Comparison of ENCODE assay signal across 10 cellular contexts in the genomic region with DNA sequence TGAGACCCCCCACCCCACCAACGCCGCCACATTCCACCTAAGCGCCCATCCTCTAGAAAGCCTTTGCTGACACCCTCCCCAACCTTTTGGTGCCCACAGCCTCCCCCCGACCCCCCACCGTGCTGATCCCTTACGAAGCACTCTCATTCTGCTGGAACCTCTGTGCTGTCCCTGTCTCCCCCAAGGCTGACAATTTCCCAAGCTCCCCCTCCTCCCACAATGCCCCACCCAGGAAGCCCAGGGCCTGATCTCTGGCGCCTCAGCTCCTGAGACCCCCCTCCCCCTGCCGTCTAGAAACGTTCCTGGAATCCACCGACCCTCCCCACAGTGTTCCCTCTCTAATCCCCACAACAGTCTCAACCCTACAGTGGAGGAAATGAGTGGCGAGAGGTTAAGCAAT. TPM values are rescaled to one million over a fixed set of nuclear protein-coding genes. Genes with fewer than 3 reads are reported as not detected.
A peak's percentile ranks its signal among the peaks of the same experiment; 100 is the strongest.
DNase-seq lines count a peak whose midpoint lies in the region; ATAC-seq, FAIRE-seq and TF ChIP-seq lines count a peak whose summit lies in the region.
"Had no signal": no experiment of that assay in that cellular context is flagged by ENCODE, and none has a peak within 500 bp of the region (broad histone marks: within the 10 kb centered on the region; RNA-seq: fewer than 3 reads in every experiment).

No MANE protein-coding gene starts in this region.

- H3K4me1 Mint-ChIP-seq in activated CD4-positive, alpha-beta memory T cell treated with anti-CD3 and anti-CD28 coated beads for 36 hours (ENCODE audit: low read depth): peaks cover 5% of the 10 kb centered on the region

- TF ChIP-seq CTCF in HEK293 (tag by site-specific recombination; IDR thresholded peaks at IDR 0.05) (no peak), foreskin keratinocyte (conservative IDR thresholded peaks at IDR 0.05) (no peak)

- intact Hi-C loops in activated CD4-positive, alpha-beta memory T cell treated with anti-CD3 and anti-CD28 coated beads for 36 hours (cut with micrococcal nuclease): loop anchor here (5.0 kb wide), 1 partner anchor 62 kb away; no protein-coding TSS in a partner anchor

- H3K9me3 ChIP-seq in HEK293 (ENCODE audit: control insufficient read depth, insufficient read depth, low read depth, low read length): no peaks in the 10 kb centered on the region
- H3K9me3 ChIP-seq in iPS-20b (ENCODE audit: insufficient read depth, low read depth, low read length): peaks cover 13% of the 10 kb centered on the region

- no peaks in the 10 kb centered on the region for H3K36me3 ChIP-seq in HEK293 (ENCODE audit: control insufficient read depth in 2 of 2, insufficient read depth in 1 of 2, low read length in 2 of 2)
- H3K36me3 ChIP-seq in iPS-20b (ENCODE audit: insufficient read depth, low read depth, low read length): no peaks in the 10 kb centered on the region

- ATAC-seq in foreskin keratinocyte: no peak

- DNase-seq in activated CD4-positive, alpha-beta memory T cell treated with anti-CD3 and anti-CD28 coated beads for 36 hours: peak; percentile 7
- DNase-seq in frontal cortex (ENCODE audit: low spot score in 2 of 2) (no peak), foreskin keratinocyte (no peak), HT-29 (ENCODE audit: low spot score) (no peak)
- no peak for DNase-seq in activated CD8-positive, alpha-beta memory T cell treated with anti-CD3 and anti-CD28 coated beads, Interleukin-2, amount 50 U/mL, for 48 hours

- H3K4me1 ChIP-seq in HEK293 (ENCODE audit: control insufficient read depth, insufficient read depth, low read length): no peaks in the 10 kb centered on the region
- H3K4me1 ChIP-seq in iPS-20b (ENCODE audit: insufficient read depth, low read length): peaks cover 5% of the 10 kb centered on the region; the same call in 1 of the 2 replicates
- H3K4me1 ChIP-seq in foreskin keratinocyte: no peaks in the 10 kb centered on the region

- CTCF ChIA-PET in HEK293 (lab: Yijun Ruan, JAX): interaction anchor here (0.5 to 1.9 kb wide), 8 partner anchors 9 to 153 kb away, joined by 3 to 6 read pairs (median 4); no protein-coding TSS in a partner anchor
- CTCF ChIA-PET in activated CD4-positive, alpha-beta memory T cell treated with anti-CD3 and anti-CD28 coated beads for 36 hours (lab: Charles Lee): interaction anchor here (0.9 to 1.7 kb wide), 3 partner anchors 68 to 532 kb away, joined by 3 to 9 read pairs (median 5); no protein-coding TSS in a partner anchor

- POLR2A ChIA-PET in HEK293 (lab: Yijun Ruan, JAX): interaction anchor here (1.3 kb wide), 1 partner anchor 20 kb away, joined by 3 read pairs; no protein-coding TSS in a partner anchor
- POLR2A ChIA-PET in activated CD4-positive, alpha-beta memory T cell treated with anti-CD3 and anti-CD28 coated beads for 36 hours (lab: Charles Lee): interaction anchor here (1.5 kb wide), 1 partner anchor 152 kb away, joined by 3 read pairs; the partner anchor contains the start of gene ALS2CL

- H3K4me3 ChIP-seq in HEK293 (ENCODE audit: low read depth, low read length) (peak overlapping the region; percentile 48), iPS-20b (ENCODE audit: low read length) (peak overlapping the region; percentile 71), skin epidermis (peak overlapping the region in 3 of 7 experiments; percentile 31 to 55 (median 46))
- H3K4me3 ChIP-seq: mucosa of descending colon had no signal

- H3K27ac ChIP-seq in HEK293 (ENCODE audit: extremely low read depth, low read depth, low read length): no peak overlapping the region
- H3K27ac ChIP-seq in iPS-20b (ENCODE audit: low read length): no peak overlapping the region
- H3K27ac ChIP-seq in skin epidermis: peak overlapping the region in 17 of 21 experiments; percentile 73 to 87 (median 78)
- no peak overlapping the region for H3K27ac ChIP-seq in foreskin keratinocyte

- H3K4me3 Mint-ChIP-seq in activated CD4-positive, alpha-beta memory T cell treated with anti-CD3 and anti-CD28 coated beads for 36 hours: peak overlapping the region; percentile 65

- peaks cover 1% of the 10 kb centered on the region for H3K27me3 Mint-ChIP-seq in activated CD4-positive, alpha-beta memory T cell treated with anti-CD3 and anti-CD28 coated beads for 36 hours

- H3K27me3 ChIP-seq in iPS-20b (ENCODE audit: insufficient read depth, low read length): peaks cover 13% of the 10 kb centered on the region; the same call in 1 of the 2 replicates
- H3K27me3 ChIP-seq in foreskin keratinocyte: peaks cover 9% of the 10 kb centered on the region

- H3K9me3 Mint-ChIP-seq in activated CD4-positive, alpha-beta memory T cell treated with anti-CD3 and anti-CD28 coated beads for 36 hours: peaks cover 28% of the 10 kb centered on the region

- H3K36me3 Mint-ChIP-seq in activated CD4-positive, alpha-beta memory T cell treated with anti-CD3 and anti-CD28 coated beads for 36 hours: peaks cover 5% of the 10 kb centered on the region

- no peak for FAIRE-seq in frontal cortex (lab: Jason Lieb, UNC)
- FAIRE-seq: colon had no signal

- no peak overlapping the region for H3K27ac Mint-ChIP-seq in activated CD4-positive, alpha-beta memory T cell treated with anti-CD3 and anti-CD28 coated beads for 36 hours

- peak overlapping the region; percentile 80; the same call in 1 of the 2 replicates for H3K9ac ChIP-seq in iPS-20b (ENCODE audit: low read depth, low read length)

TF ChIP-seq in HEK293, 187 proteins besides CTCF, POLR2A, EP300 and RAD21:
- no peak for TF ChIP-seq ZNF518A (tag by site-specific recombination; conservative IDR thresholded peaks at IDR 0.05; ENCODE audit: low read depth)
- TF ChIP-seq ZNF274 (IDR thresholded peaks at IDR 0.05; ENCODE audit: low read length): no peak
- no peak for TF ChIP-seq ZNF274 (tag by site-specific recombination; IDR thresholded peaks at IDR 0.05; ENCODE audit: borderline replicate concordance)
- TF ChIP-seq ZFP37 (tag by site-specific recombination; IDR thresholded peaks at IDR 0.05): no peak
- TF ChIP-seq ZNF571 (tag by site-specific recombination; IDR thresholded peaks at IDR 0.05): no peak
- no peak for TF ChIP-seq ZNF394 (tag by site-specific recombination; IDR thresholded peaks at IDR 0.05; ENCODE audit: borderline replicate concordance)

RNA-seq across cellular contexts. Expression of gene MYL3, which starts 18.4 kb away (rescaled TPM):
- not detected for total RNA-seq in activated CD4-positive, alpha-beta memory T cell treated with anti-CD3 and anti-CD28 coated beads for 36 hours
- total RNA-seq in frontal cortex: not detected
- total RNA-seq in foreskin keratinocyte: not detected in 2 replicates
- not detected in 2 replicates for polyA plus RNA-seq in foreskin keratinocyte
- total RNA-seq in HT-29 (2014; rRNA removed; shearing (Covaris generic)): not detected in 2 replicates

RNA-seq across cellular contexts. Expression of gene PTH1R, which starts 32.7 kb away (rescaled TPM):
- not detected for total RNA-seq in activated CD4-positive, alpha-beta memory T cell treated with anti-CD3 and anti-CD28 coated beads for 36 hours
- total RNA-seq in frontal cortex (2.0 TPM), foreskin keratinocyte (not detected in 2 replicates)
- polyA plus RNA-seq in foreskin keratinocyte: not detected in 2 replicates
- total RNA-seq in HT-29 (2014; rRNA removed; shearing (Covaris generic)): not detected in 2 replicates

Comparison
In these comparisons a context has a peak if more than half of its experiments do, and no peak if none do; other contexts are left out.
1. H3K27ac ChIP-seq: peak in skin epidermis (17 of 21); none in HEK293 (single experiment), iPS-20b (single experiment) and foreskin keratinocyte (single experiment).